ENCODE assay signal across 14 cellular contexts in genomic region chr4:8284391-8284790, GRCh38. TPM values are rescaled to one million over a fixed set of nuclear protein-coding genes. Genes with fewer than 3 reads are reported as not detected.
DNase-seq lines count a peak whose midpoint lies in the region; ATAC-seq and TF ChIP-seq lines count a peak whose summit lies in the region.
"Had no signal": no experiment of that assay in that cellular context is flagged by ENCODE, and none has a peak within 500 bp of the region (broad histone marks: within the 10 kb centered on the region; RNA-seq: fewer than 3 reads in every experiment).

No MANE protein-coding gene starts in this region.

- H4K20me1 ChIP-seq in osteoblast (ENCODE audit: insufficient read depth, low read length): no peaks in the 10 kb centered on the region

- peaks cover under 1% of the 10 kb centered on the region for H3K4me1 ChIP-seq in osteoblast (ENCODE audit: insufficient read depth, low read length)
- no peaks in the 10 kb centered on the region for H3K4me1 ChIP-seq in aorta (ENCODE audit: control insufficient read depth in 1 of 2, insufficient read depth in 2 of 2, low read length in 2 of 2)
- H3K4me1 ChIP-seq: A549, Caco-2 had no signal

- no peak overlapping the region for H2AFZ ChIP-seq in osteoblast (ENCODE audit: low read length)

- H3K9me3 ChIP-seq in osteoblast (ENCODE audit: low read depth, low read length) (no peaks in the 10 kb centered on the region), aorta (ENCODE audit: control insufficient read depth, low read length) (no peaks in the 10 kb centered on the region)
- H3K9me3 ChIP-seq: A549, BE2C, Caco-2 had no signal

- no peak overlapping the region for H3K4me2 ChIP-seq in osteoblast (ENCODE audit: insufficient read depth, low read length)
- H3K4me2 ChIP-seq: A549 had no signal

- no peak overlapping the region for H3K4me3 ChIP-seq in osteoblast (ENCODE audit: insufficient read depth, low read length)
- no peak overlapping the region for H3K4me3 ChIP-seq in aorta (ENCODE audit: low read length in 2 of 2)
- H3K4me3 ChIP-seq: A549 had no signal

- peak; percentile 25 for DNase-seq in Right ventricle myocardium superior
- DNase-seq in left ventricle myocardium superior: peak; percentile 31
- peak; percentile 58 for DNase-seq in osteoblast (ENCODE audit: insufficient read length, low spot score, missing footprints)
- DNase-seq in aorta: peak; percentile 32 to 53
- no peak for DNase-seq in NCI-H187 (lab: John Stamatoyannopoulos, UW)
- no peak for DNase-seq in ecto neural progenitor cell (ENCODE audit: low spot score)
- DNase-seq: Caco-2; CD8-positive, alpha-beta memory T cell; DND-41; GDM1 had no signal

- no peaks in the 10 kb centered on the region for H3K36me3 ChIP-seq in osteoblast (ENCODE audit: insufficient read depth, low read length)
- no peaks in the 10 kb centered on the region for H3K36me3 ChIP-seq in aorta (ENCODE audit: control insufficient read depth in 1 of 2, insufficient read depth in 2 of 2, low read length in 1 of 2)
- H3K36me3 ChIP-seq: BE2C had no signal

- H3K79me2 ChIP-seq in osteoblast (ENCODE audit: insufficient read depth, low read length): no peaks in the 10 kb centered on the region

- no peak overlapping the region for H3K27ac ChIP-seq in osteoblast (ENCODE audit: low read depth, low read length)
- no peak overlapping the region for H3K27ac ChIP-seq in aorta (ENCODE audit: low read depth in 1 of 2, low read length in 2 of 2)
- H3K27ac ChIP-seq: A549 had no signal

- H3K27me3 ChIP-seq in osteoblast (ENCODE audit: insufficient read depth, low read length): no peaks in the 10 kb centered on the region
- H3K27me3 ChIP-seq in aorta (ENCODE audit: control insufficient read depth in 1 of 2, insufficient read depth in 2 of 2, low read length in 1 of 2): no peaks in the 10 kb centered on the region
- H3K27me3 ChIP-seq: BE2C had no signal

- intact Hi-C loops in Right ventricle myocardium superior (cut with DNase I): no loop called here
- intact Hi-C loops in left ventricle myocardium superior (cut with micrococcal nuclease): no loop called here
- intact Hi-C loops in aorta (cut with DNase I): no loop called here

- WGBS in aorta, 2 donors: 75 to 82% methylated on average over 11 of the region's 11 CpGs

- TF ChIP-seq CTCF in osteoblast (IDR thresholded peaks at IDR 0.05; ENCODE audit: extremely low read depth, low read depth, low read length): no peak

- no peak for ATAC-seq in Right ventricle myocardium superior (ENCODE audit: poor library complexity)
- ATAC-seq in left ventricle myocardium superior: no peak
- no peak for ATAC-seq in aorta (ENCODE audit: low FRiP score)
- ATAC-seq in HG03354 (IDR thresholded peaks at IDR 0.05; ENCODE audit: poor library complexity, severe bottlenecking, unreplicated experiment): no peak
- ATAC-seq: HCT116 had no signal

RNA-seq across cellular contexts. Expression of gene HTRA3, which starts 14.8 kb away (rescaled TPM):
- total RNA-seq in Right ventricle myocardium superior (123 TPM), left ventricle myocardium superior (95.6 TPM), osteoblast (4.0 and 11.5 TPM in 2 replicates), aorta (100 to 1,000 TPM in 1 of 2 donors, 10 to 100 TPM in 1; 31.8 to 129 TPM)
- 1 to 10 TPM; 1.1 to 5.2 TPM for polyA plus RNA-seq in aorta
- total RNA-seq: CD8-positive, alpha-beta memory T cell had no signal
- polyA plus RNA-seq: CD8-positive, alpha-beta memory T cell had no signal

Comparison
In these comparisons a context has a peak if more than half of its experiments do, and no peak if none do; other contexts are left out.
1. DNase-seq: peak in Right ventricle myocardium superior (single experiment), left ventricle myocardium superior (single experiment), osteoblast (single experiment) and aorta (2 of 2); none in NCI-H187 (0 of 2) and ecto neural progenitor cell (single experiment).